ENCODE assay signal across 21 cellular contexts in the genomic region with DNA sequence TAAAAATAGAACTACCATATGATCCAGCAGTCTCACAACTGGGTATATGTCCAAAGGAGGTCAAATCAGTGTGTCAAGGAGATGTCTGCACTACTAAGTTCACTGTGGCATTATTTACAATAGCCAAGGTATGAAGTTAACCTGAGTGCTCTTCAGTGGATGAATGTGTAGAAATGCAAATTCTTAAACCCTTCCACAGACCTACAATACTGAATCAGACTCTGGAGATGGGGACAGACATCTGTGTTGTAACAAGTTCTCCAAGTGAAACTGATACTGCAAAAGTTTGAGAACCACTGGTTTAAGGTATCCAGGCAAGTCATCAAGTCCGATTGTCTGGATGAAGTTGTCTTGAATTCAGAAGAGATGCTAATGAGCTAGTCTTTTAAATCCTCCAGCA. TPM values are rescaled to one million over a fixed set of nuclear protein-coding genes. Genes with fewer than 3 reads are reported as not detected.
DNase-seq lines count a peak whose midpoint lies in the region; ATAC-seq, FAIRE-seq and TF ChIP-seq lines count a peak whose summit lies in the region.
"Had no signal": no experiment of that assay in that cellular context is flagged by ENCODE, and none has a peak within 500 bp of the region (broad histone marks: within the 10 kb centered on the region; RNA-seq: fewer than 3 reads in every experiment).

No MANE protein-coding gene starts in this region.

- no peaks in the 10 kb centered on the region for H3K9me3 Mint-ChIP-seq in CD8-positive, alpha-beta memory T cell
- H3K9me3 Mint-ChIP-seq in activated T-helper 1 cell treated with anti-CD3 and anti-CD28 coated beads, Interleukin-12 subunit alpha, Interleukin-12 subunit beta, Interleukin-2, Interleukin-4 antibody, amounts not matched to agents 30 ng/mL and 10 ng/mL and 1 ng/mL, durations not matched to agents 14 hours and 24 hours and 36 hours = no peaks in the 10 kb centered on the region
- H3K9me3 Mint-ChIP-seq: GM23338 had no signal

- H3K27me3 ChIP-seq in HepG2 (ENCODE audit: control insufficient read depth in 1 of 2, insufficient read depth in 2 of 2, low read length in 2 of 2) (no peaks in the 10 kb centered on the region), right lobe of liver (no peaks in the 10 kb centered on the region), OCI-LY1 (ENCODE audit: insufficient read depth, low read length) (no peaks in the 10 kb centered on the region)
- H3K27me3 ChIP-seq in CD8-positive, alpha-beta memory T cell (ENCODE audit: insufficient read depth, low read length, poor library complexity, severe bottlenecking) = peaks cover 5% of the 10 kb centered on the region
- H3K27me3 ChIP-seq: SJCRH30 had no signal

- TF ChIP-seq RAD21 in HepG2 (CRISPR knock-in tag; IDR thresholded peaks at IDR 0.05) = no peak

- H3K4me1 ChIP-seq in HepG2 (ENCODE audit: insufficient read depth, low read length) (no peaks in the 10 kb centered on the region), right lobe of liver (no peaks in the 10 kb centered on the region), OCI-LY1 (ENCODE audit: insufficient read depth, low read length, severe bottlenecking) (peaks cover 98% of the 10 kb centered on the region)
- H3K4me1 ChIP-seq in CD8-positive, alpha-beta memory T cell (ENCODE audit: insufficient read depth, low read length) = no peaks in the 10 kb centered on the region

- H3K4me3 ChIP-seq in HepG2 (replicated peaks in 1 of 3; ENCODE audit: insufficient read depth in 1 of 3, low read depth in 2 of 3, low read length in 3 of 3) = no peak overlapping the region
- H3K4me3 ChIP-seq in right lobe of liver = no peak overlapping the region
- peak overlapping the region; percentile 37 for H3K4me3 ChIP-seq in OCI-LY1 (ENCODE audit: low read depth, low read length, poor library complexity, severe bottlenecking)
- no peak overlapping the region for H3K4me3 ChIP-seq in CD8-positive, alpha-beta memory T cell (ENCODE audit: low read length)
- H3K4me3 ChIP-seq: GM23338, SJCRH30 had no signal

- POLR2A ChIA-PET in HepG2 (lab: Yijun Ruan, JAX) (no interaction called here), GM10248 (lab: Yijun Ruan, JAX) (no interaction called here)
- POLR2A ChIA-PET in CD8-positive, alpha-beta memory T cell (lab: Charles Lee) = no interaction called here

- no peak overlapping the region for H2AFZ ChIP-seq in HepG2 (ENCODE audit: low read length)
- H2AFZ ChIP-seq in OCI-LY1 (ENCODE audit: low read length) = no peak overlapping the region
- H2AFZ ChIP-seq: GM23338 had no signal

- H4K20me1 ChIP-seq in HepG2 (ENCODE audit: insufficient read depth, low read length) (no peaks in the 10 kb centered on the region), OCI-LY1 (ENCODE audit: insufficient read depth, low read length) (no peaks in the 10 kb centered on the region)

- no peak overlapping the region for H3K4me2 ChIP-seq in HepG2 (ENCODE audit: low read depth, low read length)
- H3K4me2 ChIP-seq in OCI-LY1 (ENCODE audit: low read length) = peak overlapping the region; percentile 50
- H3K4me2 ChIP-seq: GM23338 had no signal

- no peak for DNase-seq in HepG2 (ENCODE audit: low spot score)
- DNase-seq in right lobe of liver = no peak
- DNase-seq in NCI-H2196 treated with DMSO at 0.1 percent for 48 hours (lab: John Stamatoyannopoulos, UW; ENCODE audit: unreplicated experiment) = no peak
- DNase-seq in CD8-positive, alpha-beta memory T cell = no peak
- no peak for DNase-seq in GM10248 (ENCODE audit: extremely low spot score)
- DNase-seq in activated T-helper 1 cell treated with anti-CD3 and anti-CD28 coated beads, Interleukin-12 subunit alpha, Interleukin-12 subunit beta, Interleukin-2, Interleukin-4 antibody, amounts not matched to agents 30 ng/mL and 10 ng/mL and 1 ng/mL, durations not matched to agents 14 hours and 24 hours and 36 hours (ENCODE audit: low spot score) = no peak
- DNase-seq: COR-L47, DMS 273 treated with DMSO at 0.1 percent for 48 hours, GF-D8, HCEC 1CT, KG1, NCI-H1436, NCI-H1930, NCI-H526, SJCRH30, T-helper 17 cell had no signal

- H3K4me3 Mint-ChIP-seq in CD8-positive, alpha-beta memory T cell = no peak overlapping the region
- no peak overlapping the region for H3K4me3 Mint-ChIP-seq in activated T-helper 1 cell treated with anti-CD3 and anti-CD28 coated beads, Interleukin-12 subunit alpha, Interleukin-12 subunit beta, Interleukin-2, Interleukin-4 antibody, amounts not matched to agents 30 ng/mL and 10 ng/mL and 1 ng/mL, durations not matched to agents 14 hours and 24 hours and 36 hours
- H3K4me3 Mint-ChIP-seq: B cell, GM23338, T-helper 17 cell had no signal

- no peaks in the 10 kb centered on the region for H3K36me3 Mint-ChIP-seq in CD8-positive, alpha-beta memory T cell
- no peaks in the 10 kb centered on the region for H3K36me3 Mint-ChIP-seq in activated T-helper 1 cell treated with anti-CD3 and anti-CD28 coated beads, Interleukin-12 subunit alpha, Interleukin-12 subunit beta, Interleukin-2, Interleukin-4 antibody, amounts not matched to agents 30 ng/mL and 10 ng/mL and 1 ng/mL, durations not matched to agents 14 hours and 24 hours and 36 hours (ENCODE audit: low read depth)

- no peak for TF ChIP-seq CTCF in HepG2 (CRISPR knock-in tag; IDR thresholded peaks at IDR 0.05)
- no peak for TF ChIP-seq CTCF in right lobe of liver (IDR thresholded peaks at IDR 0.05)
- no peak for TF ChIP-seq CTCF in OCI-LY1 (IDR thresholded peaks at IDR 0.05; ENCODE audit: low read length)
- TF ChIP-seq CTCF in GM10248 (IDR thresholded peaks at IDR 0.05; ENCODE audit: control extremely low read depth, extremely low read depth, low read depth, missing control alignments) = no peak

- in situ Hi-C loops in HepG2 (cut with HindIII; ENCODE audit: extremely low pct_ligation_motif_present, low pct_unique_long_range_greater_than_20kb) = no loop called here

- no peaks in the 10 kb centered on the region for H3K9me2 ChIP-seq in OCI-LY1 (ENCODE audit: low read depth, low read length)

- BruUV-seq in HepG2 (replicated peaks; lab: Mats Ljungman, UMichigan) = TSS peak; percentile 31

- H3K36me3 ChIP-seq in HepG2 (replicated peaks in 1 of 2; ENCODE audit: control insufficient read depth in 1 of 2, insufficient read depth in 2 of 2, low read length in 2 of 2) = 0 out of 5 replicates have a peak, but pooled peaks cover 0 to 4% of the 10 kb centered on the region in 2 experiments
- no peaks in the 10 kb centered on the region for H3K36me3 ChIP-seq in right lobe of liver
- H3K36me3 ChIP-seq in OCI-LY1 (ENCODE audit: insufficient read depth, low read length) = peaks cover 45% of the 10 kb centered on the region
- no peaks in the 10 kb centered on the region for H3K36me3 ChIP-seq in CD8-positive, alpha-beta memory T cell (ENCODE audit: insufficient read depth, low read length)

- FAIRE-seq in HepG2 (lab: Jason Lieb, UNC) = no peak

- H3K79me2 ChIP-seq in HepG2 (ENCODE audit: insufficient read depth, low read length) = peaks cover 2% of the 10 kb centered on the region
- peaks cover 77% of the 10 kb centered on the region for H3K79me2 ChIP-seq in OCI-LY1 (ENCODE audit: insufficient read depth, low read length)

- CTCF ChIA-PET in HepG2 (lab: Yijun Ruan, JAX; ENCODE audit: low intra/inter-chr PET ratio, low total read pairs) (no interaction called here), GM10248 (lab: Yijun Ruan, JAX) (no interaction called here)
- CTCF ChIA-PET in CD8-positive, alpha-beta memory T cell (lab: Charles Lee) = no interaction called here

- TF ChIP-seq POLR2A in HepG2 (IDR thresholded peaks at IDR 0.05; ENCODE audit: insufficient read depth in 1 of 2, low read depth in 2 of 2, low read length in 2 of 2) = no peak
- no peak for TF ChIP-seq POLR2A in right lobe of liver (IDR thresholded peaks at IDR 0.05)

- H3K27ac ChIP-seq in HepG2 (ENCODE audit: extremely low read length, insufficient read depth, low read length) = no peak overlapping the region
- H3K27ac ChIP-seq in right lobe of liver = no peak overlapping the region
- peak overlapping the region; percentile 94 for H3K27ac ChIP-seq in OCI-LY1 (ENCODE audit: low read depth, low read length, poor library complexity, severe bottlenecking)
- H3K27ac ChIP-seq in CD8-positive, alpha-beta memory T cell (ENCODE audit: low read depth, low read length) = no peak overlapping the region
- H3K27ac ChIP-seq: SJCRH30 had no signal

- no peaks in the 10 kb centered on the region for H3K4me1 Mint-ChIP-seq in CD8-positive, alpha-beta memory T cell
- H3K4me1 Mint-ChIP-seq in activated T-helper 1 cell treated with anti-CD3 and anti-CD28 coated beads, Interleukin-12 subunit alpha, Interleukin-12 subunit beta, Interleukin-2, Interleukin-4 antibody, amounts not matched to agents 30 ng/mL and 10 ng/mL and 1 ng/mL, durations not matched to agents 14 hours and 24 hours and 36 hours (ENCODE audit: low read depth) = no peaks in the 10 kb centered on the region

- peaks cover 5 to 18% of the 10 kb centered on the region in 2 donors for H3K27me3 Mint-ChIP-seq in CD8-positive, alpha-beta memory T cell
- peaks cover 7% of the 10 kb centered on the region for H3K27me3 Mint-ChIP-seq in activated T-helper 1 cell treated with anti-CD3 and anti-CD28 coated beads, Interleukin-12 subunit alpha, Interleukin-12 subunit beta, Interleukin-2, Interleukin-4 antibody, amounts not matched to agents 30 ng/mL and 10 ng/mL and 1 ng/mL, durations not matched to agents 14 hours and 24 hours and 36 hours (ENCODE audit: insufficient read depth)
- H3K27me3 Mint-ChIP-seq: T-helper 17 cell had no signal

- 100% methylated on average over 1 of the region's 1 CpG for WGBS in HepG2 (ENCODE audit: low lambda C conversion rate)
- 100% methylated on average over 1 of the region's 1 CpG for WGBS in right lobe of liver (ENCODE audit: insufficient coverage, low coverage, low lambda C conversion rate, missing lambda C conversion rate)

- no peak overlapping the region for H3K27ac Mint-ChIP-seq in CD8-positive, alpha-beta memory T cell
- no peak overlapping the region for H3K27ac Mint-ChIP-seq in activated T-helper 1 cell treated with anti-CD3 and anti-CD28 coated beads, Interleukin-12 subunit alpha, Interleukin-12 subunit beta, Interleukin-2, Interleukin-4 antibody, amounts not matched to agents 30 ng/mL and 10 ng/mL and 1 ng/mL, durations not matched to agents 14 hours and 24 hours and 36 hours
- H3K27ac Mint-ChIP-seq: B cell, GM23338, T-helper 17 cell had no signal

- TF ChIP-seq EP300 in HepG2 (IDR thresholded peaks at IDR 0.05; ENCODE audit: low read depth in 2 of 2, low read length in 2 of 2) (no peak), HepG2 (CRISPR knock-in tag; IDR thresholded peaks at IDR 0.05; ENCODE audit: borderline replicate concordance) (no peak)

- intact Hi-C loops in HepG2 (cut with micrococcal nuclease; ENCODE audit: unreplicated experiment) = no loop called here
- intact Hi-C loops in right lobe of liver (cut with DNase I) = no loop called here
- intact Hi-C loops in activated T-helper 1 cell treated with anti-CD3 and anti-CD28 coated beads, Interleukin-12 subunit alpha, Interleukin-12 subunit beta, Interleukin-2, Interleukin-4 antibody, amounts not matched to agents 30 ng/mL and 10 ng/mL and 1 ng/mL, durations not matched to agents 14 hours and 24 hours and 36 hours (cut with micrococcal nuclease) = no loop called here

- no peaks in the 10 kb centered on the region; the same call in 1 of the 2 replicates for H3F3A ChIP-seq in OCI-LY1 (ENCODE audit: insufficient read depth, low read length)

- H3K9me3 ChIP-seq in HepG2 (ENCODE audit: low read length) = no peaks in the 10 kb centered on the region
- no peaks in the 10 kb centered on the region for H3K9me3 ChIP-seq in right lobe of liver
- H3K9me3 ChIP-seq in OCI-LY1 (ENCODE audit: low read length) = no peaks in the 10 kb centered on the region
- no peaks in the 10 kb centered on the region for H3K9me3 ChIP-seq in CD8-positive, alpha-beta memory T cell (ENCODE audit: low read length)
- H3K9me3 ChIP-seq: SJCRH30 had no signal

- ATAC-seq in HepG2 (no peak), right lobe of liver (no peak), GM21526 (IDR thresholded peaks at IDR 0.05; ENCODE audit: low FRiP score, unreplicated experiment) (peak; percentile 49)
- ATAC-seq: GM23338, Panc1, T-helper 17 cell had no signal

- H3K9ac ChIP-seq in HepG2 (ENCODE audit: insufficient read depth, low read depth, low read length) (no peak overlapping the region), OCI-LY1 (ENCODE audit: low read length) (peak overlapping the region; percentile 37; the same call in 1 of the 2 replicates)

RNA-seq across cellular contexts. Expression of a gene that starts 38.5 kb away (rescaled TPM):
- total RNA-seq in HepG2 (2016; rRNA removed; fragmentation: Illumina TruSeq; extraction: Trizol) = 12.7 and 14.0 TPM in 2 replicates
- total RNA-seq in HepG2 (2016; cell fraction: cytosol; rRNA removed; fragmentation: Illumina TruSeq; extraction: Trizol; ENCODE audit: low read depth) = 15.1 and 19.1 TPM in 2 replicates
- total RNA-seq in HepG2 (2016; cell fraction: insoluble cytoplasmic fraction; rRNA removed; fragmentation: Illumina TruSeq; extraction: Trizol) = 12.3 and 13.8 TPM in 2 replicates
- 9.1 and 10.3 TPM in 2 replicates for total RNA-seq in HepG2 (2016; cell fraction: membrane; rRNA removed; fragmentation: Illumina TruSeq; extraction: Trizol)
- 14.5 and 15.4 TPM in 2 replicates for total RNA-seq in HepG2 (2016; cell fraction: nucleus; rRNA removed; fragmentation: Illumina TruSeq; extraction: Trizol)
- 11.8 and 16.6 TPM in 2 replicates for polyA plus RNA-seq in HepG2 (2011; rRNA removed)
- polyA plus RNA-seq in HepG2 (2011; cell fraction: cytosol; rRNA removed) = 10.9 and 13.7 TPM in 2 replicates
- 7.6 and 7.8 TPM in 2 replicates for polyA plus RNA-seq in HepG2 (2011; cell fraction: nucleus; rRNA removed)
- polyA plus RNA-seq in HepG2 (2012) = 6.8 and 7.9 TPM in 2 replicates
- polyA plus RNA-seq in HepG2 (2016; cell fraction: cytosol; fragmentation: Illumina TruSeq; extraction: Trizol; ENCODE audit: low read depth) = 1.1 and 1.3 TPM in 2 replicates
- polyA plus RNA-seq in HepG2 (2016; cell fraction: insoluble cytoplasmic fraction; fragmentation: Illumina TruSeq; extraction: Trizol; ENCODE audit: low read depth) = 13.0 and 14.5 TPM in 2 replicates
- polyA plus RNA-seq in HepG2 (2016; cell fraction: membrane; fragmentation: Illumina TruSeq; extraction: Trizol; ENCODE audit: low read depth) = 3.0 and 4.1 TPM in 2 replicates
- 7.4 and 7.8 TPM in 2 replicates for polyA plus RNA-seq in HepG2 (2016; cell fraction: nucleus; fragmentation: Illumina TruSeq; extraction: Trizol; ENCODE audit: insufficient read depth, low read depth)
- 19.7 and 28.1 TPM in 2 replicates for polyA minus RNA-seq in HepG2 (2011; rRNA and poly(A)+ RNA removed; ENCODE audit: low replicate concordance)
- polyA minus RNA-seq in HepG2 (2011; cell fraction: cytosol; rRNA and poly(A)+ RNA removed) = 8.4 and 8.6 TPM in 2 replicates
- polyA minus RNA-seq in HepG2 (2011; cell fraction: nucleus; rRNA and poly(A)+ RNA removed) = 29.1 and 30.5 TPM in 2 replicates
- 10 to 100 TPM; 12.4 to 30.5 (median 18.4) TPM for total RNA-seq in right lobe of liver
- total RNA-seq in CD8-positive, alpha-beta memory T cell = 1 to 10 TPM; 1.3 to 1.6 TPM
- polyA plus RNA-seq in CD8-positive, alpha-beta memory T cell = 0.52 TPM
- total RNA-seq in activated T-helper 1 cell treated with anti-CD3 and anti-CD28 coated beads, Interleukin-12 subunit alpha, Interleukin-12 subunit beta, Interleukin-2, Interleukin-4 antibody, amounts not matched to agents 30 ng/mL and 10 ng/mL and 1 ng/mL, durations not matched to agents 14 hours and 24 hours and 36 hours = 3.1 and 3.2 TPM in 2 replicates
- total RNA-seq: B cell had no signal
